ENCODE assay signal across 7 cellular contexts in genomic region chr19:53531457-53531856, GRCh38.
"Had no signal": no experiment of that assay in that cellular context is flagged by ENCODE, and none has a peak within 500 bp of the region (broad histone marks: within the 10 kb centered on the region; RNA-seq: fewer than 3 reads in every experiment).

No MANE protein-coding gene starts in this region.

- H3K27me3 Mint-ChIP-seq: IgD-negative memory B cell had no signal

- DNase-seq: IMR-90, KBM-7, KG1 had no signal

- ATAC-seq: K562 had no signal

- H3K4me1 Mint-ChIP-seq: IgD-negative memory B cell had no signal

- H3K4me3 Mint-ChIP-seq: IgD-negative memory B cell had no signal

- FAIRE-seq: HTR-8/SVneo, K562 had no signal

- H3K27ac ChIP-seq: HL-60 had no signal

- H3K4me3 ChIP-seq: K562 had no signal
